In genomic region chr18:22169011-22169888, GRCh38 we compare ENCODE assay signal across 8 cellular contexts. TPM values are rescaled to one million over a fixed set of nuclear protein-coding genes. Genes with fewer than 3 reads are reported as not detected.
DNase-seq lines count a peak whose midpoint lies in the region; ATAC-seq and TF ChIP-seq lines count a peak whose summit lies in the region.

TSS of gene GATA6 (plus strand) at chr18:22169589. CDS start at chr18:22171145, 1,556 bp downstream.

- H2AFZ ChIP-seq in GM23338 = peak within 1 kb of the TSS; percentile 98

- peaks cover 17 to 29% (median 22%) of the 10 kb centered on the region in 4 donors for H3K4me1 Mint-ChIP-seq in CD4-positive, alpha-beta memory T cell
- H3K4me1 Mint-ChIP-seq in GM23338 = peaks cover 32% of the 10 kb centered on the region
- H3K4me1 Mint-ChIP-seq in activated CD4-positive, alpha-beta memory T cell treated with anti-CD3 and anti-CD28 coated beads, Interleukin-2, amount 10 ng/mL, durations not matched to agents 7 days and 5 days = peaks cover 19% of the 10 kb centered on the region

- H3K36me3 Mint-ChIP-seq in CD4-positive, alpha-beta memory T cell = peaks cover 0 to 2% of the 10 kb centered on the region in 2 donors
- H3K36me3 Mint-ChIP-seq in GM23338 (ENCODE audit: low read depth) = no peaks in the 10 kb centered on the region
- H3K36me3 Mint-ChIP-seq in activated CD4-positive, alpha-beta memory T cell treated with anti-CD3 and anti-CD28 coated beads, Interleukin-2, amount 10 ng/mL, durations not matched to agents 7 days and 5 days (ENCODE audit: low read depth) = peaks cover 6% of the 10 kb centered on the region

- TF ChIP-seq CTCF in GM23338 (conservative IDR thresholded peaks at IDR 0.05; ENCODE audit: low read depth in 2 of 2) = peak in 1 of 2 experiments; percentile 8; a peak in 1 of 4 replicates
- TF ChIP-seq CTCF in esophagus muscularis mucosa (IDR thresholded peaks at IDR 0.05) = peak; percentile 55 to 61 (median 57)

- peak; percentile 46 for ATAC-seq in GM23338

- H3F3A ChIP-seq in GM23338 (replicated peaks; ENCODE audit: low read depth) = peaks cover 15% of the 10 kb centered on the region

- no peaks in the 10 kb centered on the region for H3K79me2 ChIP-seq in GM23338 (replicated peaks; ENCODE audit: insufficient read depth)

- peak within 1 kb of the TSS in 1 of 7 donors; percentile 72 for H3K27ac Mint-ChIP-seq in CD4-positive, alpha-beta memory T cell
- no peak within 1 kb of the TSS for H3K27ac Mint-ChIP-seq in GM23338
- peak within 1 kb of the TSS; percentile 57 for H3K27ac Mint-ChIP-seq in activated CD4-positive, alpha-beta memory T cell treated with anti-CD3 and anti-CD28 coated beads, Interleukin-2, amount 10 ng/mL, durations not matched to agents 7 days and 5 days

- H3K9me2 ChIP-seq in GM23338 (ENCODE audit: insufficient read depth) = no peaks in the 10 kb centered on the region

- CTCF ChIA-PET in CD4-positive, alpha-beta memory T cell (lab: Charles Lee; ENCODE audit: partially characterized antibody) = no interaction called here
- CTCF ChIA-PET in activated CD4-positive, alpha-beta memory T cell treated with anti-CD3 and anti-CD28 coated beads, Interleukin-2, amount 10 ng/mL, durations not matched to agents 7 days and 5 days (lab: Charles Lee) = no interaction called here

- H3K4me2 ChIP-seq in GM23338 = peak within 1 kb of the TSS; percentile 99

- TF ChIP-seq POLR2A in esophagus muscularis mucosa (IDR thresholded peaks at IDR 0.05; ENCODE audit: low read depth) = peak; percentile 35

- H4K20me1 ChIP-seq in GM23338 (replicated peaks; ENCODE audit: insufficient read depth) = peaks cover 31% of the 10 kb centered on the region

- peak within 1 kb of the TSS in 1 of 2 donors; percentile 37 for H3K4me3 ChIP-seq in CD4-positive, alpha-beta memory T cell (ENCODE audit: low read length in 2 of 2)
- H3K4me3 ChIP-seq in GM23338 (peak within 1 kb of the TSS; percentile 82), esophagus muscularis mucosa (peak within 1 kb of the TSS; percentile 68 to 85 (median 80)), muscle layer of duodenum (ENCODE audit: low read depth in 1 of 2, low read length in 2 of 2) (peak within 1 kb of the TSS; percentile 87 to 97)

- peak within 1 kb of the TSS; percentile 79 to 90 (median 85) for H3K4me3 Mint-ChIP-seq in CD4-positive, alpha-beta memory T cell
- peak within 1 kb of the TSS; percentile 81 for H3K4me3 Mint-ChIP-seq in GM23338
- H3K4me3 Mint-ChIP-seq in activated CD4-positive, alpha-beta memory T cell treated with anti-CD3 and anti-CD28 coated beads, Interleukin-2, amount 10 ng/mL, durations not matched to agents 7 days and 5 days = peak within 1 kb of the TSS; percentile 73

- POLR2A ChIA-PET in CD4-positive, alpha-beta memory T cell (lab: Charles Lee; ENCODE audit: partially characterized antibody) = no interaction called here
- POLR2A ChIA-PET in activated CD4-positive, alpha-beta memory T cell treated with anti-CD3 and anti-CD28 coated beads, Interleukin-2, amount 10 ng/mL, durations not matched to agents 7 days and 5 days (lab: Charles Lee) = no interaction called here

- H3K4me1 ChIP-seq in CD4-positive, alpha-beta memory T cell (ENCODE audit: insufficient read depth, low read length) = peaks cover 14% of the 10 kb centered on the region
- H3K4me1 ChIP-seq in GM23338 (ENCODE audit: insufficient read depth) = peaks cover 30% of the 10 kb centered on the region; the same call in 1 of the 2 replicates
- peaks cover 9 to 80% (median 74%) of the 10 kb centered on the region in 4 donors for H3K4me1 ChIP-seq in esophagus muscularis mucosa
- H3K4me1 ChIP-seq in muscle layer of duodenum (ENCODE audit: control insufficient read depth in 1 of 2, insufficient read depth in 2 of 2, low read length in 2 of 2) = peaks cover 0 to 53% of the 10 kb centered on the region in 2 donors

- no peaks in the 10 kb centered on the region for H3K36me3 ChIP-seq in CD4-positive, alpha-beta memory T cell (ENCODE audit: insufficient read depth, low read length)
- H3K36me3 ChIP-seq in GM23338 (ENCODE audit: insufficient read depth) = no peaks in the 10 kb centered on the region
- peaks cover 0 to 12% (median 0%) of the 10 kb centered on the region in 4 donors for H3K36me3 ChIP-seq in esophagus muscularis mucosa
- no peaks in the 10 kb centered on the region for H3K36me3 ChIP-seq in muscle layer of duodenum (ENCODE audit: control insufficient read depth in 1 of 2, insufficient read depth in 2 of 2, low read length in 2 of 2)

- no peaks in the 10 kb centered on the region for H3K9me3 ChIP-seq in CD4-positive, alpha-beta memory T cell (ENCODE audit: control insufficient read depth in 1 of 2, low read length in 2 of 2)
- H3K9me3 ChIP-seq in esophagus muscularis mucosa = no peaks in the 10 kb centered on the region
- no peaks in the 10 kb centered on the region for H3K9me3 ChIP-seq in muscle layer of duodenum (ENCODE audit: control insufficient read depth in 1 of 2, low read length in 2 of 2)

- H3K27me3 ChIP-seq in CD4-positive, alpha-beta memory T cell (ENCODE audit: insufficient read depth, low read length) = peaks cover 37% of the 10 kb centered on the region
- H3K27me3 ChIP-seq in GM23338 (ENCODE audit: insufficient read depth) (peaks cover 96% of the 10 kb centered on the region), esophagus muscularis mucosa (peaks cover 0 to 97% (median 45%) of the 10 kb centered on the region in 4 donors), muscle layer of duodenum (ENCODE audit: low read depth, low read length) (peaks cover 48% of the 10 kb centered on the region)

- no peak for TF ChIP-seq EP300 in esophagus muscularis mucosa (IDR thresholded peaks at IDR 0.05)

- no peak within 1 kb of the TSS for H3K27ac ChIP-seq in CD4-positive, alpha-beta memory T cell (ENCODE audit: low read depth, low read length)
- H3K27ac ChIP-seq in GM23338 (ENCODE audit: low read depth) = no peak within 1 kb of the TSS
- H3K27ac ChIP-seq in esophagus muscularis mucosa (replicated peaks in 1 of 4) = peak within 1 kb of the TSS; percentile 86 to 93 (median 88)
- peak within 1 kb of the TSS; percentile 77 for H3K27ac ChIP-seq in muscle layer of duodenum (ENCODE audit: low read length)

- DNase-seq in CD4-positive, alpha-beta memory T cell = peak in 3 of 5 donors; percentile 12 to 28 (median 27)
- DNase-seq in GM23338 (ENCODE audit: low spot score) (peak; percentile 88), NCI-H2171 (lab: John Stamatoyannopoulos, UW) (peak; percentile 59), esophagus muscularis mucosa (ENCODE audit: extremely low spot score) (no peak), SHP77 (lab: John Stamatoyannopoulos, UW) (no peak), superior temporal gyrus (ENCODE audit: extremely low spot score) (no peak)
- peak; percentile 29 for DNase-seq in activated CD4-positive, alpha-beta memory T cell treated with anti-CD3 and anti-CD28 coated beads, Interleukin-2, amount 10 ng/mL, durations not matched to agents 7 days and 5 days

- peaks cover 0 to 9% (median 0%) of the 10 kb centered on the region in 8 donors for H3K9me3 Mint-ChIP-seq in CD4-positive, alpha-beta memory T cell
- peaks cover 14% of the 10 kb centered on the region; the same call in 2 of the 3 replicates for H3K9me3 Mint-ChIP-seq in GM23338
- H3K9me3 Mint-ChIP-seq in activated CD4-positive, alpha-beta memory T cell treated with anti-CD3 and anti-CD28 coated beads, Interleukin-2, amount 10 ng/mL, durations not matched to agents 7 days and 5 days = no peaks in the 10 kb centered on the region

- intact Hi-C loops in CD4-positive, alpha-beta memory T cell (cut with micrococcal nuclease) = loop anchor here (5.0 kb wide), 1 partner anchor 393 kb away; no protein-coding TSS in a partner anchor
- intact Hi-C loops in esophagus muscularis mucosa (cut with DNase I) = loop anchor here (2.0 to 10.0 kb wide), 2 partner anchors 206 to 394 kb away; no protein-coding TSS in a partner anchor

- under 1% methylated on average over 45 of the region's 87 CpGs for WGBS in esophagus muscularis mucosa

- peaks cover 45 to 60% of the 10 kb centered on the region in 2 donors for H3K27me3 Mint-ChIP-seq in CD4-positive, alpha-beta memory T cell
- H3K27me3 Mint-ChIP-seq in GM23338 (ENCODE audit: insufficient read depth, low read depth, poor library complexity) = peaks cover 89% of the 10 kb centered on the region
- H3K27me3 Mint-ChIP-seq in activated CD4-positive, alpha-beta memory T cell treated with anti-CD3 and anti-CD28 coated beads, Interleukin-2, amount 10 ng/mL, durations not matched to agents 7 days and 5 days = peaks cover 74% of the 10 kb centered on the region

TF ChIP-seq in GM23338, 12 proteins besides CTCF, POLR2A, EP300 and RAD21 (continues in another document):
- TF ChIP-seq JUNB (IDR thresholded peaks at IDR 0.05; ENCODE audit: unreplicated experiment) (no peak), EZH2phosphoT487 (IDR thresholded peaks at IDR 0.05; ENCODE audit: unreplicated experiment) (no peak), NANOG (IDR thresholded peaks at IDR 0.05; ENCODE audit: borderline replicate concordance) (no peak), ZNF114 (CRISPR knock-in tag; IDR thresholded peaks at IDR 0.05) (no peak), ETS1 (IDR thresholded peaks at IDR 0.05) (no peak), STAT1 (IDR thresholded peaks at IDR 0.05; ENCODE audit: unreplicated experiment) (no peak), EZH2 (IDR thresholded peaks at IDR 0.05; ENCODE audit: low read depth, unreplicated experiment) (no peak)

RNA-seq across cellular contexts. Expression of gene GATA6, which starts in this region (rescaled TPM):
- total RNA-seq in CD4-positive, alpha-beta memory T cell = not detected
- not detected for polyA plus RNA-seq in CD4-positive, alpha-beta memory T cell
- not detected in 2 replicates for total RNA-seq in GM23338 (2014; rRNA removed; shearing (Covaris generic))
- 0.08 and 0.30 TPM in 2 replicates for polyA plus RNA-seq in GM23338 (2016; fragmentation: Nextera tagmentation; extraction: Ambion mirVana)
- total RNA-seq in activated CD4-positive, alpha-beta memory T cell treated with anti-CD3 and anti-CD28 coated beads, Interleukin-2, amount 10 ng/mL, durations not matched to agents 7 days and 5 days = not detected
- 10 to 100 TPM in 2 of 4 donors, 1 to 10 TPM in 2; 6.6 to 35.5 (median 12.5) TPM for total RNA-seq in esophagus muscularis mucosa

Comparison
In these comparisons a context has a peak if more than half of its experiments do, and no peak if none do; other contexts are left out.
1. Peak in DNase-seq in CD4-positive, alpha-beta memory T cell; RNA of the gene not detected or under 1 TPM.
2. Peak in DNase-seq, ATAC-seq, H3K4me3 ChIP-seq and H3K4me2 ChIP-seq in GM23338; RNA of the gene not detected or under 1 TPM.
3. Peak in DNase-seq in activated CD4-positive, alpha-beta memory T cell treated with anti-CD3 and anti-CD28 coated beads, Interleukin-2, amount 10 ng/mL, durations not matched to agents 7 days and 5 days; RNA of the gene not detected or under 1 TPM.
4. H3K27ac ChIP-seq: peak in esophagus muscularis mucosa (4 of 4) and muscle layer of duodenum (single experiment); none in CD4-positive, alpha-beta memory T cell (single experiment) and GM23338 (single experiment).
5. Peak in every context shown above with its lines, with median percentiles within 50 percentile points of each other: H3K4me3 Mint-ChIP-seq.